12 cellular contexts compared by ENCODE assay signal in genomic region chr9:137293482-137294090, GRCh38. TPM values are rescaled to one million over a fixed set of nuclear protein-coding genes. Genes with fewer than 3 reads are reported as not detected.
DNase-seq lines count a peak whose midpoint lies in the region; TF ChIP-seq lines count a peak whose summit lies in the region.
"Had no signal": no experiment of that assay in that cellular context is flagged by ENCODE, and none has a peak within 500 bp of the region (broad histone marks: within the 10 kb centered on the region; RNA-seq: fewer than 3 reads in every experiment).

No MANE protein-coding gene starts in this region.

- H3K9me3 ChIP-seq in stomach = no peaks in the 10 kb centered on the region

- DNase-seq in fibroblast of villous mesenchyme (ENCODE audit: low read depth) (no peak), stomach (peak; percentile 91), NCI-H345 treated with DMSO at 0.1 percent for 48 hours (lab: John Stamatoyannopoulos, UW; ENCODE audit: unreplicated experiment) (no peak)
- DNase-seq in stimulated activated CD4-positive, alpha-beta T cell treated with anti-CD3 and anti-CD28 coated beads, Interleukin-15, amount 100 ng/mL, for 24 hours = no peak
- DNase-seq: amniotic stem cell; CD8-positive, alpha-beta T cell had no signal

- H3K27ac ChIP-seq in VCaP (peak overlapping the region; percentile 99), stomach (peak overlapping the region; percentile 85 to 98 (median 90))

- TF ChIP-seq POLR2A in stomach (IDR thresholded peaks at IDR 0.05) = no peak

- peaks cover 35 to 47% (median 42%) of the 10 kb centered on the region in 4 donors for H3K4me1 ChIP-seq in stomach

- peaks cover 6 to 63% (median 30%) of the 10 kb centered on the region in 3 donors for H3K27me3 ChIP-seq in stomach

- H3K36me3 ChIP-seq in stomach = no peaks in the 10 kb centered on the region

- TF ChIP-seq CTCF in VCaP (conservative IDR thresholded peaks at IDR 0.05) (no peak), fibroblast of villous mesenchyme (IDR thresholded peaks at IDR 0.05; ENCODE audit: insufficient read depth, low read depth, low read length) (no peak), stomach (IDR thresholded peaks at IDR 0.05) (no peak)

- TF ChIP-seq EP300 in stomach (IDR thresholded peaks at IDR 0.05) = no peak

- 30 to 56% (median 34%) methylated on average over 29 of the region's 29 CpGs for whole genome bisulfite sequencing in stomach, 5 donors

- intact Hi-C loops in stomach (cut with DNase I; ENCODE audit: low total_unique reads) = no loop called here

- H3K4me3 ChIP-seq in fibroblast of villous mesenchyme (ENCODE audit: low read depth, low read length) = peak overlapping the region; percentile 35
- no peak overlapping the region for H3K4me3 ChIP-seq in stomach

RNA-seq across cellular contexts. Expression of gene NRARP, which starts 8.5 kb away (rescaled TPM):
- total RNA-seq in fibroblast of villous mesenchyme (under 0.01 and 0.32 TPM in 2 replicates), stomach (100 to 1,000 TPM in 1 of 5 donors, 10 to 100 TPM in 2, 1 to 10 TPM in 2; 1.2 to 323 (median 14.6) TPM)
- polyA plus RNA-seq in stomach = 1 to 10 TPM; 1.5 to 2.7 (median 2.0) TPM
- total RNA-seq: LHCN-M2 had no signal

RNA-seq across cellular contexts. Expression of gene TOR4A, which starts 16.1 kb away (rescaled TPM):
- 39.3 and 42.3 TPM in 2 replicates for total RNA-seq in fibroblast of villous mesenchyme
- 100 to 1,000 TPM in 1 of 5 donors, 10 to 100 TPM in 3, 1 to 10 TPM in 1; 9.9 to 180 (median 29.9) TPM for total RNA-seq in stomach
- 1 to 10 TPM; 5.9 to 8.9 (median 6.0) TPM for polyA plus RNA-seq in stomach

RNA-seq across cellular contexts. Expression of gene NELFB, which starts 38.5 kb away (rescaled TPM):
- 47.1 and 48.6 TPM in 2 replicates for total RNA-seq in fibroblast of villous mesenchyme
- total RNA-seq in stomach = 100 to 1,000 TPM in 1 of 5 donors, 10 to 100 TPM in 4; 11.2 to 134 (median 44.9) TPM
- 10 to 100 TPM; 29.0 to 38.0 (median 34.2) TPM for polyA plus RNA-seq in stomach

RNA-seq across cellular contexts. Expression of gene STPG3, which starts 42.5 kb away (rescaled TPM):
- total RNA-seq in fibroblast of villous mesenchyme (not detected in 2 replicates), stomach (not detected)
- not detected for polyA plus RNA-seq in stomach
- total RNA-seq: frontal cortex; LHCN-M2; subcutaneous adipose tissue; T-helper 2 cell treated with Interferon-gamma antibody and Interleukin-4, amounts not matched to agents 100 ng/mL and 5 ng/mL, for 36 hours had no signal
- polyA plus RNA-seq: keratinocyte had no signal

RNA-seq across cellular contexts. Expression of gene TUBB4B, which starts 52.5 kb away (rescaled TPM):
- 151 and 218 TPM in 2 replicates for total RNA-seq in fibroblast of villous mesenchyme
- total RNA-seq in stomach = 100 to 1,000 TPM in 4 of 5 donors, 10 to 100 TPM in 1; 69.4 to 170 (median 115) TPM
- polyA plus RNA-seq in stomach = 100 to 1,000 TPM; 188 to 292 (median 215) TPM
